In genomic region chr7:121330053-121330833, GRCh38 we compare ENCODE assay signal across 8 cellular contexts. TPM values are rescaled to one million over a fixed set of nuclear protein-coding genes. Genes with fewer than 3 reads are reported as not detected.
DNase-seq lines count a peak whose midpoint lies in the region; ATAC-seq and TF ChIP-seq lines count a peak whose summit lies in the region.

No MANE protein-coding gene starts in this region.

- no peaks in the 10 kb centered on the region for H3K79me1 ChIP-seq in trophoblast cell (ENCODE audit: low read length)

- peaks cover 34 to 72% of the 10 kb centered on the region in 2 experiments; a peak in 3 of 4 replicates for H3K4me1 ChIP-seq in HCT116 (ENCODE audit: control insufficient read depth in 1 of 2, insufficient read depth in 2 of 2, low read length in 2 of 2)
- H3K4me1 ChIP-seq in fibroblast of lung (ENCODE audit: control insufficient read depth, extremely low read depth, insufficient read depth, low read length), result peaks cover 6% of the 10 kb centered on the region
- H3K4me1 ChIP-seq in trophoblast cell (ENCODE audit: control insufficient read depth in 1 of 2, insufficient read depth in 2 of 2, low read length in 2 of 2), result peaks cover 11 to 12% of the 10 kb centered on the region in 2 experiments

- H3K4me3 ChIP-seq in HCT116 (replicated peaks in 1 of 2; ENCODE audit: low read depth in 1 of 2, low read length in 2 of 2) (peak overlapping the region; percentile 55 to 88), fibroblast of lung (replicated peaks in 1 of 4; ENCODE audit: control extremely low read depth in 1 of 4, insufficient read depth in 1 of 4, low read depth in 3 of 4, low read length in 4 of 4) (peak overlapping the region; percentile 65 to 74 (median 70)), trophoblast cell (ENCODE audit: low read depth, low read length) (peak overlapping the region; percentile 53)

- no peak overlapping the region for H3K18ac ChIP-seq in trophoblast cell (ENCODE audit: low read length)

- H3K23ac ChIP-seq in trophoblast cell (ENCODE audit: low read length), result no peak overlapping the region

- H3K9me3 ChIP-seq in HCT116 (ENCODE audit: control insufficient read depth in 1 of 2, insufficient read depth in 1 of 2, low read depth in 1 of 2, low read length in 2 of 2) (no peaks in the 10 kb centered on the region), fibroblast of lung (ENCODE audit: control insufficient read depth, insufficient read depth, low read depth, low read length) (no peaks in the 10 kb centered on the region), trophoblast cell (ENCODE audit: insufficient read depth, low read depth, low read length) (peaks cover 9% of the 10 kb centered on the region)

- H3K4me2 ChIP-seq in HCT116 (ENCODE audit: low read length), result peak overlapping the region; percentile 88
- peak overlapping the region; percentile 93 for H3K4me2 ChIP-seq in fibroblast of lung (ENCODE audit: extremely low read depth, insufficient read depth, low read length)
- H3K4me2 ChIP-seq in trophoblast cell (ENCODE audit: low read length), result peak overlapping the region; percentile 65

- H2BK12ac ChIP-seq in trophoblast cell (ENCODE audit: low read length), result no peak overlapping the region

- H3K27ac ChIP-seq in HCT116 (ENCODE audit: low read depth, low read length) (peak overlapping the region; percentile 92), fibroblast of lung (ENCODE audit: insufficient read depth, low read length) (no peak overlapping the region), trophoblast cell (ENCODE audit: low read depth, low read length) (no peak overlapping the region)

- ATAC-seq in HCT116 (peak; percentile 13), HG03095 (IDR thresholded peaks at IDR 0.05; ENCODE audit: unreplicated experiment) (no peak)

- H4K91ac ChIP-seq in trophoblast cell (ENCODE audit: low read depth, low read length), result no peak overlapping the region

- H4K12ac ChIP-seq in trophoblast cell (ENCODE audit: low read depth, low read length), result no peak overlapping the region

- POLR2A ChIA-PET in HCT116 (lab: Charles Lee), result interaction anchor here (1.8 kb wide), 1 partner anchor 37 kb away, joined by 4 read pairs; no protein-coding TSS in a partner anchor

- H3K79me2 ChIP-seq in HCT116 (ENCODE audit: insufficient read depth, low read length) (peaks cover 65% of the 10 kb centered on the region), fibroblast of lung (ENCODE audit: control insufficient read depth, insufficient read depth, low read length) (no peaks in the 10 kb centered on the region), trophoblast cell (ENCODE audit: control insufficient read depth, insufficient read depth, low read length, poor library complexity) (no peaks in the 10 kb centered on the region)

- H2AFZ ChIP-seq in HCT116 (ENCODE audit: low read depth, low read length, poor library complexity, severe bottlenecking) (no peak overlapping the region), fibroblast of lung (ENCODE audit: low read length) (peak overlapping the region; percentile 89), trophoblast cell (ENCODE audit: insufficient read depth, low read length, poor library complexity) (no peak overlapping the region)

- no peak for TF ChIP-seq RAD21 in HCT116 (IDR thresholded peaks at IDR 0.05; ENCODE audit: low read depth)

- TF ChIP-seq CTCF in HCT116 (IDR thresholded peaks at IDR 0.05 in 2 of 3, conservative IDR thresholded peaks at IDR 0.05 in 1 of 3; ENCODE audit: borderline replicate concordance in 1 of 3, insufficient read depth in 1 of 3, low read depth in 2 of 3, low read length in 2 of 3) (no peak), fibroblast of lung (conservative IDR thresholded peaks at IDR 0.05 in 1 of 2, IDR thresholded peaks at IDR 0.05 in 1 of 2; ENCODE audit: low read depth in 1 of 2, low read length in 2 of 2) (peak in 1 of 2 donors; percentile 1)

- intact Hi-C loops in HCT116 (cut with micrococcal nuclease), result loop anchor here (5.0 to 10.0 kb wide), 2 partner anchors 203 to 345 kb away; partner anchors contain the start of gene CPED1

- CTCF ChIA-PET in HCT116 (lab: Charles Lee), result interaction anchor here (0.8 to 1.2 kb wide), 5 partner anchors 66 to 664 kb away, joined by 3 to 5 read pairs (median 4); no protein-coding TSS in a partner anchor

- H2BK5ac ChIP-seq in trophoblast cell (ENCODE audit: low read depth, low read length, poor library complexity), result no peak overlapping the region

- BruUV-seq in HCT116 (replicated peaks; lab: Mats Ljungman, UMichigan), result TSS peak; percentile 66

- RAD21 ChIA-PET in HCT116 (lab: Charles Lee; ENCODE audit: low non-redundant PET in 1 of 2, low total read pairs in 2 of 2, uncharacterized antibody in 2 of 2, unreplicated experiment in 2 of 2), result no interaction called here

- no peak overlapping the region for H2AK5ac ChIP-seq in trophoblast cell (ENCODE audit: low read length)

- H4K8ac ChIP-seq in trophoblast cell (ENCODE audit: low read depth, low read length), result no peak overlapping the region

- no peak overlapping the region for H2BK120ac ChIP-seq in trophoblast cell (ENCODE audit: insufficient read depth, low read length, poor library complexity)

- peak; percentile 37 for DNase-seq in NCI-H1092 treated with DMSO at 0.1 percent for 48 hours (lab: John Stamatoyannopoulos, UW)
- no peak for DNase-seq in NCI-H1092 (lab: John Stamatoyannopoulos, UW)
- no peak for DNase-seq in HCT116 (ENCODE audit: low read depth, low spot score)
- DNase-seq in RPMI8226, result peak; percentile 47
- DNase-seq in fibroblast of lung (ENCODE audit: low read depth in 2 of 2), result no peak
- DNase-seq in trophoblast cell, result no peak
- no peak for DNase-seq in T1000 (lab: John Stamatoyannopoulos, UW)

- no peak overlapping the region for H3K4ac ChIP-seq in trophoblast cell (ENCODE audit: low read depth, low read length)

- H3K9ac ChIP-seq in HCT116 (ENCODE audit: low read length) (peak overlapping the region; percentile 79), fibroblast of lung (ENCODE audit: insufficient read depth, low read length) (no peak overlapping the region), trophoblast cell (ENCODE audit: low read length) (no peak overlapping the region)

- no peaks in the 10 kb centered on the region for H3K27me3 ChIP-seq in HCT116 (ENCODE audit: insufficient read depth, low read length)
- peaks cover 17% of the 10 kb centered on the region for H3K27me3 ChIP-seq in fibroblast of lung (ENCODE audit: control insufficient read depth, insufficient read depth, low read length)
- peaks cover 20% of the 10 kb centered on the region for H3K27me3 ChIP-seq in trophoblast cell (ENCODE audit: insufficient read depth, low read length)

- WGBS in trophoblast cell (ENCODE audit: extremely low coverage, insufficient coverage, insufficient read length), result no CpG with 5 or more reads among the region's 52 CpGs

- no peak overlapping the region for H3K14ac ChIP-seq in trophoblast cell (ENCODE audit: low read length)

- H3K9me2 ChIP-seq in HCT116 (ENCODE audit: insufficient read depth), result no peaks in the 10 kb centered on the region

- H3K36me3 ChIP-seq in HCT116 (ENCODE audit: control insufficient read depth in 1 of 2, insufficient read depth in 2 of 2, low read length in 2 of 2), result peaks cover 26 to 34% of the 10 kb centered on the region in 2 experiments
- H3K36me3 ChIP-seq in fibroblast of lung (ENCODE audit: control insufficient read depth, insufficient read depth, low read length), result no peaks in the 10 kb centered on the region
- H3K36me3 ChIP-seq in trophoblast cell (ENCODE audit: control insufficient read depth in 1 of 2, insufficient read depth in 2 of 2, low read length in 2 of 2), result no peaks in the 10 kb centered on the region

- H4K20me1 ChIP-seq in HCT116 (ENCODE audit: insufficient read depth) (no peaks in the 10 kb centered on the region), fibroblast of lung (ENCODE audit: control insufficient read depth, extremely low read depth, insufficient read depth, low read length) (no peaks in the 10 kb centered on the region)

- no peak for TF ChIP-seq POLR2A in HCT116 (IDR thresholded peaks at IDR 0.05; ENCODE audit: borderline replicate concordance, extremely low read depth, insufficient read depth, insufficient read length)

TF ChIP-seq in HCT116, 20 proteins besides CTCF, POLR2A, EP300 and RAD21:
- TF ChIP-seq EZH2 (IDR thresholded peaks at IDR 0.05) (no peak), MAX (IDR thresholded peaks at IDR 0.05) (peak; percentile 17; the same call in 1 of the 2 replicates), EGR1 (IDR thresholded peaks at IDR 0.05; ENCODE audit: low read depth) (peak; percentile 46; the same call in 1 of the 2 replicates), SIN3A (IDR thresholded peaks at IDR 0.05; ENCODE audit: low read depth) (peak; percentile 26; the same call in 1 of the 2 replicates), POLR2AphosphoS5 (IDR thresholded peaks at IDR 0.05; ENCODE audit: low read depth, low read length) (peak; percentile 42), FOSL1 (IDR thresholded peaks at IDR 0.05; ENCODE audit: low read depth) (0 out of 2 replicates have a peak, but pooled peaks have one; percentile 13), SRF (IDR thresholded peaks at IDR 0.05; ENCODE audit: low read depth) (no peak), SP1 (IDR thresholded peaks at IDR 0.05; ENCODE audit: low read depth) (peak; percentile 11; the same call in 1 of the 2 replicates)
TF ChIP-seq in HCT116: peak in this region for 6.

RNA-seq across cellular contexts. Expression of gene WNT16, which starts 1.4 kb away (rescaled TPM):
- 152 TPM for total RNA-seq in HCT116 (2021; ENCODE audit: unreplicated experiment)
- 89.8 and 100 TPM in 2 replicates for polyA plus RNA-seq in HCT116 (2012)
- total RNA-seq in fibroblast of lung, result 3.8 TPM in 1 of 2 replicates, not detected in the other
- 1.2 and 7.3 TPM in 2 replicates for polyA plus RNA-seq in fibroblast of lung
- 1.0 and 6.3 TPM in 2 replicates for polyA plus RNA-seq in fibroblast of lung (2012)
- polyA minus RNA-seq in fibroblast of lung (ENCODE audit: low replicate concordance), result 0.55 and 12.6 TPM in 2 replicates
- polyA plus RNA-seq in trophoblast cell (2013), result 0.03 TPM in 1 of 2 replicates, not detected in the other

Comparison
In these comparisons a context has a peak if more than half of its experiments do, and no peak if none do; other contexts are left out.
1. DNase-seq: peak in NCI-H1092 treated with DMSO at 0.1 percent for 48 hours (single experiment) and RPMI8226 (single experiment); none in NCI-H1092 (single experiment), HCT116 (single experiment), fibroblast of lung (0 of 2), trophoblast cell (0 of 2) and T1000 (single experiment).
2. RNA of gene WNT16, which starts 1.4 kb away (total RNA-seq): 152 TPM in HCT116 (single experiment); 3.8 TPM in fibroblast of lung; every median in the first group is over 10 times any median in the second.
3. Peak in every context shown above with its lines, with median percentiles within 50 percentile points of each other: H3K4me2 ChIP-seq and H3K4me3 ChIP-seq.